Comparison of ENCODE assay signal across 27 cellular contexts in genomic region chr1:183512450-183512849, GRCh38. TPM values are rescaled to one million over a fixed set of nuclear protein-coding genes. Genes with fewer than 3 reads are reported as not detected.
A peak's percentile ranks its signal among the peaks of the same experiment; 100 is the strongest.
DNase-seq lines count a peak whose midpoint lies in the region; ATAC-seq and TF ChIP-seq lines count a peak whose summit lies in the region.
"Had no signal": no experiment of that assay in that cellular context is flagged by ENCODE, and none has a peak within 500 bp of the region (broad histone marks: within the 10 kb centered on the region; RNA-seq: fewer than 3 reads in every experiment).

No MANE protein-coding gene starts in this region.

- no peaks in the 10 kb centered on the region for H3K27me3 Mint-ChIP-seq in MCF 10A (ENCODE audit: insufficient read depth, unreplicated experiment)

- POLR2A ChIA-PET in MCF 10A (lab: Yijun Ruan, JAX): interaction anchor here (0.6 to 1.1 kb wide), 2 partner anchors 9 to 27 kb away, joined by 3 to 4 read pairs; no protein-coding TSS in a partner anchor
- POLR2A ChIA-PET in PC-9 (lab: Charles Lee; ENCODE audit: unreplicated experiment): interaction anchor here (0.6 kb wide), 1 partner anchor 58 kb away, joined by 3 read pairs; no protein-coding TSS in a partner anchor

- TF ChIP-seq CTCF in MCF 10A (IDR thresholded peaks at IDR 0.05; ENCODE audit: unreplicated experiment) (no peak), mammary epithelial cell (conservative IDR thresholded peaks at IDR 0.05 in 1 of 2, IDR thresholded peaks at IDR 0.05 in 1 of 2; ENCODE audit: extremely low read depth in 1 of 2, insufficient read depth in 1 of 2, low read depth in 1 of 2, low read length in 2 of 2) (no peak), PC-9 (conservative IDR thresholded peaks at IDR 0.05) (no peak), lower lobe of right lung (IDR thresholded peaks at IDR 0.05) (no peak)

- no peaks in the 10 kb centered on the region for H4K20me1 ChIP-seq in mammary epithelial cell (ENCODE audit: insufficient read depth, low read length)
- H4K20me1 ChIP-seq in PC-9 (ENCODE audit: insufficient read depth): no peaks in the 10 kb centered on the region; the same call in 1 of the 2 replicates

- H3K27ac ChIP-seq in mammary epithelial cell (ENCODE audit: insufficient read depth, low read depth, low read length) (no peak overlapping the region), PC-9 (peak overlapping the region; percentile 34), lower lobe of right lung (no peak overlapping the region)
- H3K27ac ChIP-seq: BLaER1 treated with 17β-estradiol and CSF1 and Interleukin-3, amounts not matched to agents 10 nM and 100 nM; SJSA1 had no signal

- H3K4me2 ChIP-seq in mammary epithelial cell (ENCODE audit: insufficient read depth, low read depth, low read length): no peak overlapping the region
- no peak overlapping the region for H3K4me2 ChIP-seq in PC-9
- H3K4me2 ChIP-seq: BLaER1 treated with 17β-estradiol and CSF1 and Interleukin-3, amounts not matched to agents 10 nM and 100 nM had no signal

- BruUV-seq in MCF 10A (replicated peaks; lab: Mats Ljungman, UMichigan): no TSS peak
- BruUV-seq in mammary epithelial cell (replicated peaks; lab: Mats Ljungman, UMichigan): no TSS peak
- no TSS peak for BruUV-seq in PC-9 (replicated peaks; lab: Mats Ljungman, UMichigan)

- H3K27ac Mint-ChIP-seq in MCF 10A (ENCODE audit: low read depth, unreplicated experiment): peak overlapping the region; percentile 16

- H3K4me1 ChIP-seq in mammary epithelial cell (ENCODE audit: insufficient read depth, low read length) (peaks cover 25% of the 10 kb centered on the region), PC-9 (replicated peaks; ENCODE audit: insufficient read depth) (peaks cover 34% of the 10 kb centered on the region), lower lobe of right lung (peaks cover 10% of the 10 kb centered on the region)

- intact Hi-C loops in MCF 10A (cut with micrococcal nuclease) (no loop called here), mammary epithelial cell (cut with micrococcal nuclease) (no loop called here), PC-9 (cut with micrococcal nuclease; ENCODE audit: unreplicated experiment) (no loop called here), lower lobe of right lung (cut with DNase I) (no loop called here)

- peaks cover 3% of the 10 kb centered on the region for H3K36me3 ChIP-seq in mammary epithelial cell (ENCODE audit: insufficient read depth, low read length)
- H3K36me3 ChIP-seq in PC-9 (ENCODE audit: low read depth): peaks cover 18% of the 10 kb centered on the region
- H3K36me3 ChIP-seq in lower lobe of right lung: peaks cover 14% of the 10 kb centered on the region

- DNase-seq in MCF 10A (ENCODE audit: unreplicated experiment) (no peak), mammary epithelial cell (no peak), PC-9 (no peak), lower lobe of right lung (no peak), NCI-H2081 treated with DMSO at 0.1 percent for 48 hours (lab: John Stamatoyannopoulos, UW) (no peak), CD1c-positive myeloid dendritic cell (ENCODE audit: extremely low spot score) (no peak)
- DNase-seq: AML-193; Caco-2; CD8-positive, alpha-beta T cell; GF-D8; GOT3; HCEC 1CT; IMR-90; KG1; MM.1S; NCI-H1694 treated with DMSO at 0.1 percent for 48 hours; NCI-H2081; NCI-H446; NCI-H524 treated with DMSO at 0.1 percent for 48 hours; NCI-H774; NK-92 treated with Interleukin-12 subunit alpha and Interleukin-12 subunit beta, amount 100 ng/mL, for 24 hours; PC-3; Right ventricle myocardium superior; RPMI8226 had no signal

- no peak overlapping the region for H2AFZ ChIP-seq in mammary epithelial cell (ENCODE audit: low read depth, low read length)
- H2AFZ ChIP-seq in PC-9: no peak overlapping the region

- dilution Hi-C loops in mammary epithelial cell (cut with HindIII; ENCODE audit: low sequenced_read_pairs): no loop called here

- no peak overlapping the region for H3K4me3 Mint-ChIP-seq in MCF 10A (ENCODE audit: unreplicated experiment)
- H3K4me3 Mint-ChIP-seq: CD8-positive, alpha-beta T cell had no signal

- H3K9me3 ChIP-seq in mammary epithelial cell (replicated peaks; ENCODE audit: insufficient read depth, low read length) (no peaks in the 10 kb centered on the region), PC-9 (ENCODE audit: insufficient read depth, low read depth) (no peaks in the 10 kb centered on the region), lower lobe of right lung (no peaks in the 10 kb centered on the region)
- H3K9me3 ChIP-seq: BLaER1 treated with 17β-estradiol and CSF1 and Interleukin-3, amounts not matched to agents 10 nM and 100 nM; Caco-2; SJSA1 had no signal

- in situ Hi-C loops in mammary epithelial cell (cut with MboI; ENCODE audit: low sequenced_read_pairs in 2 of 2): no loop called here

- H3K9ac ChIP-seq in mammary epithelial cell (ENCODE audit: insufficient read depth, low read length): no peak overlapping the region
- H3K9ac ChIP-seq: BLaER1 treated with 17β-estradiol and CSF1 and Interleukin-3, amounts not matched to agents 10 nM and 100 nM had no signal

- H3F3A ChIP-seq in PC-9 (ENCODE audit: insufficient read depth, low read depth): peaks cover 32% of the 10 kb centered on the region

- no peaks in the 10 kb centered on the region for H3K27me3 ChIP-seq in mammary epithelial cell (ENCODE audit: insufficient read depth, low read length)
- no peaks in the 10 kb centered on the region for H3K27me3 ChIP-seq in PC-9 (ENCODE audit: insufficient read depth, low read depth)
- no peaks in the 10 kb centered on the region for H3K27me3 ChIP-seq in lower lobe of right lung (ENCODE audit: low read depth)
- H3K27me3 ChIP-seq: BLaER1 treated with 17β-estradiol and CSF1 and Interleukin-3, amounts not matched to agents 10 nM and 100 nM; SJSA1 had no signal

- H3K79me2 ChIP-seq in mammary epithelial cell (ENCODE audit: insufficient read depth, low read length): peaks cover 72% of the 10 kb centered on the region
- peaks cover 85% of the 10 kb centered on the region for H3K79me2 ChIP-seq in PC-9 (ENCODE audit: low read depth)

- ATAC-seq in lower lobe of right lung: peak; percentile 37 to 86
- no peak for ATAC-seq in HG03045 (IDR thresholded peaks at IDR 0.05; ENCODE audit: unreplicated experiment)
- ATAC-seq: CD8-positive, alpha-beta T cell; PC-3 had no signal

- H3K36me3 Mint-ChIP-seq in MCF 10A (ENCODE audit: insufficient read depth, unreplicated experiment): peaks cover 22% of the 10 kb centered on the region

- peaks cover 8% of the 10 kb centered on the region; the same call in 1 of the 2 replicates for H3K9me2 ChIP-seq in PC-9 (ENCODE audit: insufficient read depth)

- H3K9me3 Mint-ChIP-seq in MCF 10A (ENCODE audit: unreplicated experiment): no peaks in the 10 kb centered on the region
- H3K9me3 Mint-ChIP-seq: CD8-positive, alpha-beta T cell had no signal

- CTCF ChIA-PET in MCF 10A (lab: Yijun Ruan, JAX): interaction anchor here (1.5 kb wide), 1 partner anchor 42 kb away, joined by 4 read pairs; no protein-coding TSS in a partner anchor
- CTCF ChIA-PET in mammary epithelial cell (lab: Charles Lee; ENCODE audit: low non-redundant PET): no interaction called here
- CTCF ChIA-PET in PC-9 (lab: Charles Lee): no interaction called here

- peaks cover 44% of the 10 kb centered on the region for H3K4me1 Mint-ChIP-seq in MCF 10A (ENCODE audit: insufficient read depth, unreplicated experiment)

- WGBS in mammary epithelial cell (ENCODE audit: low coverage, missing lambda C conversion rate): 85% methylated on average over 2 of the region's 2 CpGs

- H3K4me3 ChIP-seq in mammary epithelial cell (replicated peaks in 1 of 3; ENCODE audit: insufficient read depth in 1 of 3, low read depth in 2 of 3, low read length in 3 of 3) (no peak overlapping the region), PC-9 (no peak overlapping the region), lower lobe of right lung (no peak overlapping the region)
- H3K4me3 ChIP-seq: BLaER1 treated with 17β-estradiol and CSF1 and Interleukin-3, amounts not matched to agents 10 nM and 100 nM; SJSA1 had no signal

RNA-seq across cellular contexts. Expression of gene SMG7, which starts 40.2 kb away (rescaled TPM):
- 101 and 107 TPM in 2 replicates for total RNA-seq in MCF 10A (2022)
- 10 to 100 TPM; 31.8 to 64.2 TPM for total RNA-seq in mammary epithelial cell
- 37.7 TPM for polyA plus RNA-seq in mammary epithelial cell
- polyA minus RNA-seq in mammary epithelial cell: 82.6 TPM
- 56.0 and 72.9 TPM in 2 replicates for total RNA-seq in PC-9 (2021)
- total RNA-seq in lower lobe of right lung: 58.9 TPM
